4 cellular contexts compared by ENCODE assay signal in the genomic region with DNA sequence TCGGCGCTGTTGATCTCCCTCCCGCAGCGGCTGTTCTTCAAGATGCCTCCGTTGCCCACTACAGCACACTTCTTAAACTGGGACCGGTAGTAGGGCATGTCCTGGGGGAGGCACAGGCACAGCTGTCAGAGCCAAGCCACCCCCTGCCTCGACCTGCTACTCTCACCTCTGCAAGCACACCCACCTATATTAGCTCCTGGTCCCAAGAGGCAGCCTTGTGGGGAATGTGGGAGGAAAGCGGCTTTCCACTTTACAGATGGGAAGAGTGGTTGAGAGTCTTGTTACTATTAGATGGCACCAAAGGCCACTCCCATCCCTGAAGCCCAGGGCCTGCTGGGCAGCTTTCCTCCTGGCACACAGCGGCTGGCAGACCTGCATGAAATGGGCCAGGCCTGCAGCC. TPM values are rescaled to one million over a fixed set of nuclear protein-coding genes. Genes with fewer than 3 reads are reported as not detected.
"Had no signal": no experiment of that assay in that cellular context is flagged by ENCODE, and none has a peak within 500 bp of the region (broad histone marks: within the 10 kb centered on the region; RNA-seq: fewer than 3 reads in every experiment).

No MANE protein-coding gene starts in this region.

- DNase-seq: GDM1, GF-D8 had no signal

- ATAC-seq: GM12878 had no signal

- H3K4me3 ChIP-seq: GM12878 had no signal

RNA-seq across cellular contexts. Expression of a gene that starts 29.2 kb away (rescaled TPM):
- total RNA-seq: G401, GM12878 had no signal
- polyA plus RNA-seq: GM12878 had no signal
